Comparison of ENCODE assay signal across 20 cellular contexts in genomic region chr1:226894826-226895225, GRCh38. TPM values are rescaled to one million over a fixed set of nuclear protein-coding genes. Genes with fewer than 3 reads are reported as not detected.
DNase-seq lines count a peak whose midpoint lies in the region; ATAC-seq and TF ChIP-seq lines count a peak whose summit lies in the region.
"Had no signal": no experiment of that assay in that cellular context is flagged by ENCODE, and none has a peak within 500 bp of the region (broad histone marks: within the 10 kb centered on the region; RNA-seq: fewer than 3 reads in every experiment).

No MANE protein-coding gene starts in this region.

- no peaks in the 10 kb centered on the region for H3K9me3 Mint-ChIP-seq in activated naive CD4-positive, alpha-beta T cell treated with anti-CD3 and anti-CD28 coated beads, Interleukin-2, amount 50 U/mL, for 72 hours
- H3K9me3 Mint-ChIP-seq: CD8-positive, alpha-beta T cell; GM23338; H9 had no signal

- WGBS in prostate gland: 100% methylated on average over 3 of the region's 3 CpGs

- H3K36me3 ChIP-seq in prostate gland: no peaks in the 10 kb centered on the region

- no peak overlapping the region for H3K4me3 ChIP-seq in prostate gland
- H3K4me3 ChIP-seq: BLaER1, GM12878, GM23338 had no signal

- TF ChIP-seq CTCF in VCaP (conservative IDR thresholded peaks at IDR 0.05): no peak
- TF ChIP-seq CTCF in prostate gland (IDR thresholded peaks at IDR 0.05): no peak

- DNase-seq in NCI-H1436 (lab: John Stamatoyannopoulos, UW): peak; percentile 10
- DNase-seq in NCI-H1436 treated with DMSO at 0.1 percent for 48 hours (lab: John Stamatoyannopoulos, UW): no peak
- no peak for DNase-seq in prostate gland (ENCODE audit: low spot score)
- no peak for DNase-seq in activated naive CD4-positive, alpha-beta T cell treated with anti-CD3 and anti-CD28 coated beads, Interleukin-2, amount 50 U/mL, for 72 hours (ENCODE audit: low spot score in 2 of 2)
- DNase-seq in NCI-H2081 treated with DMSO at 0.1 percent for 48 hours (lab: John Stamatoyannopoulos, UW): no peak
- DNase-seq: Caco-2; CD4-positive, CD25-positive, alpha-beta regulatory T cell; CD8-positive, alpha-beta T cell; DMS153; DND-41; GDM1; H9 had no signal

- H3K36me3 Mint-ChIP-seq in activated naive CD4-positive, alpha-beta T cell treated with anti-CD3 and anti-CD28 coated beads, Interleukin-2, amount 50 U/mL, for 72 hours: no peaks in the 10 kb centered on the region
- H3K36me3 Mint-ChIP-seq: CD4-positive, CD25-positive, alpha-beta regulatory T cell had no signal

- H3K9me3 ChIP-seq in prostate gland: no peaks in the 10 kb centered on the region
- H3K9me3 ChIP-seq: BLaER1, Caco-2 had no signal

- peak overlapping the region in 1 of 2 donors; percentile 14 for H3K27ac Mint-ChIP-seq in activated naive CD4-positive, alpha-beta T cell treated with anti-CD3 and anti-CD28 coated beads, Interleukin-2, amount 50 U/mL, for 72 hours
- H3K27ac Mint-ChIP-seq: B cell; CD8-positive, alpha-beta T cell; GM23338 had no signal

- H3K4me1 ChIP-seq in prostate gland (replicated peaks): no peaks in the 10 kb centered on the region
- H3K4me1 ChIP-seq: Caco-2 had no signal

- TF ChIP-seq POLR2A in prostate gland (IDR thresholded peaks at IDR 0.05): no peak

- H3K27ac ChIP-seq in VCaP: peak overlapping the region; percentile 70
- peak overlapping the region; percentile 22 to 48 for H3K27ac ChIP-seq in prostate gland
- H3K27ac ChIP-seq: 22Rv1, BLaER1, C4-2B had no signal

- H3K27me3 ChIP-seq in prostate gland (replicated peaks; ENCODE audit: insufficient read depth): no peaks in the 10 kb centered on the region
- H3K27me3 ChIP-seq: BLaER1 had no signal

- ATAC-seq in activated naive CD4-positive, alpha-beta T cell treated with anti-CD3 and anti-CD28 coated beads, Interleukin-2, amount 50 U/mL, for 72 hours: no peak
- ATAC-seq: CD8-positive, alpha-beta T cell; GM12878; GM23338; HCT116 had no signal

- intact Hi-C loops in prostate gland (cut with DNase I): no loop called here

RNA-seq across cellular contexts. Expression of gene PSEN2, which starts 24.4 kb away (rescaled TPM):
- total RNA-seq in prostate gland: 10 to 100 TPM; 45.3 to 78.3 TPM
- total RNA-seq in activated naive CD4-positive, alpha-beta T cell treated with anti-CD3 and anti-CD28 coated beads, Interleukin-2, amount 50 U/mL, for 72 hours: 1 to 10 TPM; 3.3 to 3.6 TPM

RNA-seq across cellular contexts. Expression of gene COQ8A, which starts 45.3 kb away (rescaled TPM):
- total RNA-seq in prostate gland: 10 to 100 TPM; 61.8 to 66.1 TPM
- total RNA-seq in activated naive CD4-positive, alpha-beta T cell treated with anti-CD3 and anti-CD28 coated beads, Interleukin-2, amount 50 U/mL, for 72 hours: 10 to 100 TPM; 20.5 to 28.1 TPM

Comparison
In these comparisons a context has a peak if more than half of its experiments do, and no peak if none do; other contexts are left out.
1. RNA of gene PSEN2, which starts 24.4 kb away (total RNA-seq): 45.3 to 78.3 TPM in prostate gland; 3.3 to 3.6 TPM in activated naive CD4-positive, alpha-beta T cell treated with anti-CD3 and anti-CD28 coated beads, Interleukin-2, amount 50 U/mL, for 72 hours; every median in the first group is over 10 times any median in the second.